Comparison of ENCODE assay signal across 16 cellular contexts in the genomic region with DNA sequence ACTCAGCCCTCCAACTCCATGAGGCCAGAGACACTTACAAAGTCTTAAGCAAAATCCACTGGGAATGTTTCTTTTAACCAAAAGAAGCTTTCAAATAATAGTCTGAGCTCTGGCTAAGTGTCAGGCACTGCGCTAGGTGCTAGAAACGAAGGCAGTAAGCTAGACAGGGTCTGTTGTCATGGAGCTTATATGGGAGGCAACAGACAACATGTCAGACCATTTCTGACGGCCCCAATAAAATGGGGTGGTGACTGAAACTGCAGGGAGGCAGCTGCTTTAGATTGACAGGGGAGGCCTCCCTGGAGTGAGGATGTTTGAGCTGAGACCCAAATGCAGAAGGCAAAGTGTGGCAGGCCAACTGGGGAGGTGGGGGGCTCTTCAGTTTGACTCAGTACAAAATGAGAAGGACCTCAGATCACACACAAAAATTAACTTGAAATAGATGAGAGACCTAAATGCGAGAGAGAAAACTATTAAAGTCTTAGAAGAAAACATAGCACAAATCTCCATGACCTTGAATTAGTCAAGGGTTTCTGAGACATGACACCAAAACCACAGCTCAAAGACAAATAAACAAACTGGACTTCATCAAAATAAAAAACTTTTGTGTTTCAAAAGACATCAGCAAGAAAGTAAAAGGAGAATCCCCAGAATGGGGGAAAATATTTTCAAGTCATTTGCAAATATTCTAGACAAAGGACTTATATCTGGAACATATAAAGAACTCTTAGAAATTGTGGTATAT. TPM values are rescaled to one million over a fixed set of nuclear protein-coding genes. Genes with fewer than 3 reads are reported as not detected.
DNase-seq lines count a peak whose midpoint lies in the region; ATAC-seq, FAIRE-seq and TF ChIP-seq lines count a peak whose summit lies in the region.
"Had no signal": no experiment of that assay in that cellular context is flagged by ENCODE, and none has a peak within 500 bp of the region (broad histone marks: within the 10 kb centered on the region; RNA-seq: fewer than 3 reads in every experiment).

No MANE protein-coding gene starts in this region.

- no peaks in the 10 kb centered on the region for H3K27me3 Mint-ChIP-seq in HFFc6 (ENCODE audit: insufficient read depth)

- peaks cover 26% of the 10 kb centered on the region for H3K4me1 Mint-ChIP-seq in HFFc6 (ENCODE audit: low read depth)

- no peak overlapping the region for H3K4me3 Mint-ChIP-seq in HFFc6
- H3K4me3 Mint-ChIP-seq: activated CD8-positive, alpha-beta T cell treated with anti-CD3 and anti-CD28 coated beads, Interleukin-2, amount 10 ng/mL, durations not matched to agents 7 days and 5 days; neural progenitor cell had no signal

- H3K4me3 ChIP-seq in K562 = no peak overlapping the region
- H3K4me3 ChIP-seq in mucosa of rectum (ENCODE audit: low read length in 2 of 2) = no peak overlapping the region
- no peak overlapping the region for H3K4me3 ChIP-seq in transverse colon
- H3K4me3 ChIP-seq: neural progenitor cell, suprapubic skin had no signal

- H3K27me3 ChIP-seq in K562 (ENCODE audit: control insufficient read depth in 2 of 2, insufficient read depth in 2 of 2, low read length in 2 of 2) (peaks cover 4 to 47% of the 10 kb centered on the region in 2 experiments; a peak in 3 of 5 replicates), mucosa of rectum (ENCODE audit: control insufficient read depth in 2 of 2, insufficient read depth in 2 of 2, low read length in 2 of 2) (no peaks in the 10 kb centered on the region), transverse colon (no peaks in the 10 kb centered on the region)
- H3K27me3 ChIP-seq: neural progenitor cell, suprapubic skin had no signal

- no TSS peak for BruUV-seq in K562 (replicated peaks; lab: Mats Ljungman, UMichigan)

- no peak for FAIRE-seq in K562 (lab: Jason Lieb, UNC)
- FAIRE-seq: endometrium had no signal

- no peaks in the 10 kb centered on the region for H4K20me1 ChIP-seq in K562 (replicated peaks; ENCODE audit: control insufficient read depth, insufficient read depth, low read length)

- no peaks in the 10 kb centered on the region for H3K9me1 ChIP-seq in K562 (ENCODE audit: control insufficient read depth, insufficient read depth, low read length)

- in situ Hi-C loops in K562 (cut with MboI) (no loop called here), transverse colon (cut with MboI; ENCODE audit: low pct_ligation_motif_present in 1 of 4, low pct_unique_long_range_greater_than_20kb in 1 of 4, low sequenced_read_pairs in 3 of 4) (no loop called here)

- no peak overlapping the region for H3K9ac ChIP-seq in K562 (ENCODE audit: insufficient read depth in 1 of 2, low read depth in 2 of 2, low read length in 2 of 2)
- peak overlapping the region; percentile 38 to 57 for H3K9ac ChIP-seq in mucosa of rectum (ENCODE audit: low read depth in 1 of 2, low read length in 2 of 2)
- H3K9ac ChIP-seq: neural progenitor cell had no signal

- H3K27ac ChIP-seq in K562 (ENCODE audit: extremely low read depth, low read depth, low read length) (no peak overlapping the region), mucosa of rectum (ENCODE audit: low read depth in 2 of 2, low read length in 2 of 2) (peak overlapping the region; percentile 80 to 82), transverse colon (peak overlapping the region; percentile 64 to 84 (median 76))
- H3K27ac ChIP-seq: neural progenitor cell, suprapubic skin had no signal

- H3K36me3 ChIP-seq in K562 (ENCODE audit: control insufficient read depth, insufficient read depth, low read length) (no peaks in the 10 kb centered on the region), mucosa of rectum (ENCODE audit: control insufficient read depth in 2 of 2, insufficient read depth in 2 of 2, low read length in 2 of 2) (no peaks in the 10 kb centered on the region), transverse colon (no peaks in the 10 kb centered on the region)
- H3K36me3 ChIP-seq: neural progenitor cell, suprapubic skin had no signal

- POLR2A ChIA-PET in K562 (lab: Yijun Ruan, JAX) = interaction anchor here (0.6 to 1.2 kb wide), 2 partner anchors 14 to 869 kb away, joined by 4 to 5 read pairs; no protein-coding TSS in a partner anchor

- no peak for TF ChIP-seq CTCF in HFFc6 (IDR thresholded peaks at IDR 0.05)
- no peak for TF ChIP-seq CTCF in K562 (IDR thresholded peaks at IDR 0.05 in 2 of 3, conservative IDR thresholded peaks at IDR 0.05 in 1 of 3; ENCODE audit: insufficient read depth in 2 of 3, low read depth in 1 of 3, low read length in 3 of 3)
- no peak for TF ChIP-seq CTCF in transverse colon (IDR thresholded peaks at IDR 0.05)

- H3K4me2 ChIP-seq in K562 (ENCODE audit: insufficient read depth, low read length) = no peak overlapping the region
- H3K4me2 ChIP-seq: neural progenitor cell had no signal

- no peaks in the 10 kb centered on the region for H3K9me3 Mint-ChIP-seq in HFFc6
- H3K9me3 Mint-ChIP-seq: activated T-helper 2 cell treated with anti-CD3 and anti-CD28 coated beads, Interferon-gamma antibody, Interleukin-2, Interleukin-4, amounts not matched to agents 10 μg/mL and 5 μg/mL and 100 μg/mL, durations not matched to agents 14 hours and 24 hours and 36 hours; neural progenitor cell had no signal

- ATAC-seq in K562 = no peak
- ATAC-seq: activated CD8-positive, alpha-beta T cell treated with anti-CD3 and anti-CD28 coated beads, Interleukin-2, amount 10 ng/mL, durations not matched to agents 7 days and 5 days had no signal

- TF ChIP-seq RAD21 in K562 (CRISPR knock-in tag; conservative IDR thresholded peaks at IDR 0.05 in 1 of 2, IDR thresholded peaks at IDR 0.05 in 1 of 2) = no peak

- TF ChIP-seq POLR2A in K562 (conservative IDR thresholded peaks at IDR 0.05) (no peak), transverse colon (IDR thresholded peaks at IDR 0.05) (no peak)

- H3K4me1 ChIP-seq in K562 (replicated peaks in 1 of 2; ENCODE audit: control insufficient read depth in 2 of 2, insufficient read depth in 2 of 2, low read length in 2 of 2) (no peaks in the 10 kb centered on the region), mucosa of rectum (ENCODE audit: control insufficient read depth in 2 of 2, insufficient read depth in 2 of 2, low read length in 2 of 2) (peaks cover 35 to 50% of the 10 kb centered on the region in 2 donors), transverse colon (peaks cover 15 to 62% (median 46%) of the 10 kb centered on the region in 4 donors)

- no peaks in the 10 kb centered on the region for H3K36me3 Mint-ChIP-seq in HFFc6 (ENCODE audit: low read depth)

- CTCF ChIA-PET in K562 (lab: Yijun Ruan, JAX; ENCODE audit: low intra/inter-chr PET ratio) = no interaction called here

- 0 out of 2 replicates have a peak overlapping the region, but pooled peaks have one; percentile 1 for H3K27ac Mint-ChIP-seq in HFFc6
- H3K27ac Mint-ChIP-seq: activated CD8-positive, alpha-beta T cell treated with anti-CD3 and anti-CD28 coated beads, Interleukin-2, amount 10 ng/mL, durations not matched to agents 7 days and 5 days; activated T-helper 2 cell treated with anti-CD3 and anti-CD28 coated beads, Interferon-gamma antibody, Interleukin-2, Interleukin-4, amounts not matched to agents 10 μg/mL and 5 μg/mL and 100 μg/mL, durations not matched to agents 14 hours and 24 hours and 36 hours; neural progenitor cell had no signal

- no peaks in the 10 kb centered on the region for H3K79me2 ChIP-seq in K562 (ENCODE audit: control insufficient read depth, insufficient read depth, low read length)

- DNase-seq in HFFc6 = no peak
- no peak for DNase-seq in K562 (ENCODE audit: extremely low read depth in 1 of 4, low spot score in 3 of 4)
- peak; percentile 62 for DNase-seq in transverse colon
- DNase-seq in OCI-M1 (lab: John Stamatoyannopoulos, UW) = no peak
- no peak for DNase-seq in DMS153 treated with DMSO at 0.1 percent for 48 hours (lab: John Stamatoyannopoulos, UW; ENCODE audit: unreplicated experiment)
- DNase-seq in stimulated activated naive CD4-positive, alpha-beta T cell treated with Interleukin-2 at 50 U/mL for 16 hours (lab: John Stamatoyannopoulos, UW) = no peak
- DNase-seq: activated CD8-positive, alpha-beta T cell treated with anti-CD3 and anti-CD28 coated beads, Interleukin-2, amount 10 ng/mL, durations not matched to agents 7 days and 5 days; DMS79 treated with DMSO at 0.1 percent for 48 hours; NCI-H1092; NK-92 treated with Interleukin-12 subunit alpha and Interleukin-12 subunit beta, amount 100 ng/mL, for 24 hours; retina had no signal

- TF ChIP-seq EP300 in K562 (IDR thresholded peaks at IDR 0.05; ENCODE audit: low read length) (no peak), transverse colon (IDR thresholded peaks at IDR 0.05; ENCODE audit: low read depth) (no peak)

- intact Hi-C loops in K562 (cut with micrococcal nuclease) (no loop called here), transverse colon (cut with DNase I; ENCODE audit: low total_unique reads) (no loop called here)

- no peak overlapping the region for H2AFZ ChIP-seq in K562 (ENCODE audit: low read depth, low read length)
- H2AFZ ChIP-seq: neural progenitor cell had no signal

- WGBS in K562 (ENCODE audit: insufficient coverage, low coverage, missing lambda C conversion rate) = 11% methylated on average over 4 of the region's 4 CpGs
- 39 to 62% methylated on average over 4 of the region's 4 CpGs for WGBS in transverse colon (ENCODE audit: low coverage in 1 of 2), 2 donors

- H3K9me3 ChIP-seq in K562 (replicated peaks; ENCODE audit: control insufficient read depth, insufficient read depth, low read depth, low read length) = no peaks in the 10 kb centered on the region
- no peaks in the 10 kb centered on the region for H3K9me3 ChIP-seq in mucosa of rectum (ENCODE audit: control insufficient read depth in 2 of 2, low read length in 2 of 2)
- no peaks in the 10 kb centered on the region for H3K9me3 ChIP-seq in transverse colon
- H3K9me3 ChIP-seq: suprapubic skin had no signal

RNA-seq across cellular contexts. Expression of gene SH3PXD2A, which starts 40.6 kb away (rescaled TPM):
- 100 to 1,000 TPM in 2 of 6 experiments, 10 to 100 TPM in 4; 75.5 to 113 (median 81.1) TPM for total RNA-seq in HFFc6 (2021; fragmentation: NEBNext Ultra II Directional; extraction: Animal tissue kit (Norgen Biotek cat#: 25700))
- 4.2 and 10.4 TPM in 2 replicates for total RNA-seq in K562 (2011; cell fraction: chromatin; rRNA removed; ENCODE audit: low replicate concordance)
- 3.7 and 4.5 TPM in 2 replicates for total RNA-seq in K562 (2011; cell fraction: nucleolus; rRNA removed)
- total RNA-seq in K562 (2011; cell fraction: nucleoplasm; rRNA removed) = 4.0 and 5.2 TPM in 2 replicates
- total RNA-seq in K562 (2014; rRNA removed) = 1.9 and 2.0 TPM in 2 replicates
- 2.2 and 2.4 TPM in 2 replicates for total RNA-seq in K562 (2014; rRNA removed; fragmentation: Illumina TruSeq; extraction: Trizol)
- total RNA-seq in K562 (2015; rRNA removed; fragmentation: Illumina TruSeq; extraction: Trizol) = 2.5 and 2.6 TPM in 2 replicates
- 8.5 and 9.3 TPM in 2 replicates for total RNA-seq in K562 (2021)
- 2.5 and 3.5 TPM in 2 replicates for polyA plus RNA-seq in K562 (2011; rRNA removed)
- 2.6 and 4.5 TPM in 2 replicates for polyA plus RNA-seq in K562 (2011; cell fraction: cytosol; rRNA removed)
- polyA plus RNA-seq in K562 (2011; cell fraction: nucleus; rRNA removed) = 4.5 and 9.1 TPM in 2 replicates
- polyA plus RNA-seq in K562 (2012) = 3.1 and 4.1 TPM in 2 replicates
- polyA plus RNA-seq in K562 (2014; fragmentation: Illumina TruSeq; extraction: Trizol) = 4.0 and 5.1 TPM in 2 replicates
- under 1 TPM; 0.41 to 0.59 TPM for polyA plus RNA-seq in K562 (2014; fragmentation: Nextera tagmentation; extraction: Ambion mirVana)
- polyA plus RNA-seq in K562 (2014; rRNA removed) = 3.0 and 3.4 TPM in 2 replicates
- polyA minus RNA-seq in K562 (2011; rRNA and poly(A)+ RNA removed) = 2.8 and 4.2 TPM in 2 replicates
- polyA minus RNA-seq in K562 (2011; cell fraction: cytosol; rRNA and poly(A)+ RNA removed) = 5.8 and 7.3 TPM in 2 replicates
- polyA minus RNA-seq in K562 (2011; cell fraction: nucleus; rRNA and poly(A)+ RNA removed) = 2.2 and 2.8 TPM in 2 replicates
- total RNA-seq in transverse colon = 10 to 100 TPM; 26.5 to 56.9 (median 33.3) TPM

Comparison
In these comparisons a context has a peak if more than half of its experiments do, and no peak if none do; other contexts are left out.
1. H3K9ac ChIP-seq: peak in mucosa of rectum (2 of 2); none in K562 (0 of 2).